ENCODE assay signal across 16 cellular contexts in the genomic region with DNA sequence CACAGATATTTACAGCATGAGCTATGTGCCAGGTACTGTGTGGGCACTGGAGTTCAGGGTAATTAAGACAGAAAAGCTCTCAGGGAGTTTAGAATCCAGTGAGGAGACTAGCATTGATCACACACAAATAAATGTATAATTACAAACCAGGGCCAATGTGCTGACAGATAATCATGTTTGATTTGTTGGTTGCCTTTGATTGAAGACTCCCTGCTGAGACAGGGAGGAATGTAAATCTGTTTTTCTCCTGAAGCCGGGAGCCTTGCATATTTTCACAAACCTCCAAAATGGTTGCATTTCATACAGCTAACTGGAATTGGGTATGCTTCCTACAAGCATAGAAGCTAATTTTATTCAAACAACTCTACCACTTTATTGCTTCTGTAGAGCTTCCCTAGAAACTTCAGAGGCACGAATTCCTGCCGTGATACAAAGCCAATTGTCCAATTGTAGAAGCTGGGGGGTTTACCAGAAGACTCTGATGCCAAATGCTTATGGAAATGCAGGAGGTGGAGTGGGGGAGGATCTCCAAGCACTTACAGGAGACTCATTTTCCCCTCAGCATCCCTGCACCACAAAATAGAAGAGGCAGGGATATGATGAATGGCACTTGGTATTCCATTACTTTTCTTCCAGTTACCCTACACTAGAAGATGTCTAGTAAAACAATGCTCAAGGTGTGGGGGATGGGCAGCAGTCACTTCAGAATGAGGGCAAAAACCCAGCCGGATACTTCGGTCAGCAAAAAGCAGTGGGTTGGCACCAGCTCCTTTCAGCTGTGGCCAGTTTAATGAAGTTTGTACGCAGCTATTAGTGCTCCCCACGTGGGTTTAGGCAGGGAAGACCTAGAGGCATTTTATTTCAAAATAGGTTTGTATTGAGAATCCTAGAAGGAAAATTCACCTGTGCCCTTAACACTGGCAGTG.
"Had no signal": no experiment of that assay in that cellular context is flagged by ENCODE, and none has a peak within 500 bp of the region (broad histone marks: within the 10 kb centered on the region; RNA-seq: fewer than 3 reads in every experiment).

No MANE protein-coding gene starts in this region.

- H3K27ac ChIP-seq: colonic mucosa, foreskin keratinocyte, right atrium auricular region, tibial artery, vagina, WERI-Rb-1 had no signal

- H3K9me3 Mint-ChIP-seq: stimulated activated effector memory CD8-positive, alpha-beta T cell treated with anti-CD3 and anti-CD28 coated beads, Interleukin-12 subunit alpha, Interleukin-12 subunit beta, amount 100 ng/mL, for 72 hours had no signal

- H3K4me3 ChIP-seq: colonic mucosa, right atrium auricular region, tibial artery, vagina had no signal

- H3K4me1 Mint-ChIP-seq: stimulated activated effector memory CD8-positive, alpha-beta T cell treated with anti-CD3 and anti-CD28 coated beads, Interleukin-12 subunit alpha, Interleukin-12 subunit beta, amount 100 ng/mL, for 72 hours had no signal

- H3K4me3 Mint-ChIP-seq: activated CD8-positive, alpha-beta T cell treated with anti-CD3 and anti-CD28 coated beads, Interleukin-2, amount 10 ng/mL, durations not matched to agents 7 days and 5 days; stimulated activated effector memory CD8-positive, alpha-beta T cell treated with anti-CD3 and anti-CD28 coated beads, Interleukin-12 subunit alpha, Interleukin-12 subunit beta, amount 100 ng/mL, for 72 hours had no signal

- DNase-seq: activated CD4-positive, alpha-beta T cell treated with anti-CD3 and anti-CD28 coated beads for 4 hours; activated CD8-positive, alpha-beta memory T cell treated with anti-CD3 and anti-CD28 coated beads, Interleukin-2, amount 50 U/mL, for 48 hours; activated CD8-positive, alpha-beta T cell treated with anti-CD3 and anti-CD28 coated beads, Interleukin-2, amount 10 ng/mL, durations not matched to agents 7 days and 5 days; activated naive CD4-positive, alpha-beta T cell; colonic mucosa; foreskin keratinocyte; kidney; posterior cingulate gyrus; small intestine; T1000; tibial artery; WERI-Rb-1 had no signal

- ATAC-seq: activated CD8-positive, alpha-beta T cell treated with anti-CD3 and anti-CD28 coated beads, Interleukin-2, amount 10 ng/mL, durations not matched to agents 7 days and 5 days; left ventricle myocardium superior had no signal

- H3K36me3 Mint-ChIP-seq: stimulated activated effector memory CD8-positive, alpha-beta T cell treated with anti-CD3 and anti-CD28 coated beads, Interleukin-12 subunit alpha, Interleukin-12 subunit beta, amount 100 ng/mL, for 72 hours had no signal

- H3K9me3 ChIP-seq: colonic mucosa, right atrium auricular region, tibial artery, vagina had no signal

- H3K27ac Mint-ChIP-seq: activated CD8-positive, alpha-beta T cell treated with anti-CD3 and anti-CD28 coated beads, Interleukin-2, amount 10 ng/mL, durations not matched to agents 7 days and 5 days; stimulated activated effector memory CD8-positive, alpha-beta T cell treated with anti-CD3 and anti-CD28 coated beads, Interleukin-12 subunit alpha, Interleukin-12 subunit beta, amount 100 ng/mL, for 72 hours had no signal
